In the genomic region with DNA sequence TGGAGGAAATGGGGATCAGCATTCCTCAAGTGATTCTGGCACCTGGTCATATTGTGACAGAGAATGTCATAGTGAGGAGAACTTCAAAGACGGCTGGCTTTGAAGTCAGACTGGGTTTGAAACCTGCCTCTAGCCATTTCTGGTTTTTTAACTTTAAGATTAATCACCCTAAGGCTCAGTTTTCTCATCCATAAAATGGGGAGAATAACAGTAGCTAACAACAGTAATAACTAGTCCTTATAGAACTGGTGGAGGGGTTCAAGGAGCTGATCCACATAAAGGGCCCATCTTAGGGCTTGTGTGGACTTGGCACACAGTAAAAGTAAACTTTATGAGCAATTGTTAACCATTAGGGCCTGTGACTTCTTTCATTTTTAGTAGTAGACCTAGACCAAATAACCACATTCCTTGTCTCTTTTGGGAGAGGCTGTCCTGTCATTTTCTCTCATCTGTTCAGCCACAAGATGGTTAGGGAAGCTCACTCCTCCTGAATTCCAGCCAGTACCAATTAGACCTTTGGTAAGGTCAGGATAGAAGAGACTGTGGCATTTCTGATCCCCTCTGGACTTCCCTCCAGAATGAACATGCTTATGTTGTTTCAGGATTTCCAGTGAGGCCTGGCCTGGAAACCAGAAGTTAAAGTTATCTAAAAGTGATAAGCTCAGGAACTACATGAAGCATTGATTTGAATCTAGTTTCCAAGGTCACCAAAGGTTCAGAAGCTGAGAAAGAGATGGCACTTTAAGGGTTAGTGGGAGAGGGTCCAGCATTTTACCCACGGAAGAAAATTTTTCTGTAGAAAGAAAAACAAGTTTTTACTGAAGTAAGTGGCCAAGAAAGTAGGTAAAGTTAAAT, we compare ENCODE assay signal across 19 cellular contexts.
DNase-seq lines count a peak whose midpoint lies in the region; ATAC-seq and TF ChIP-seq lines count a peak whose summit lies in the region.
"Had no signal": no experiment of that assay in that cellular context is flagged by ENCODE, and none has a peak within 500 bp of the region (broad histone marks: within the 10 kb centered on the region; RNA-seq: fewer than 3 reads in every experiment).

No MANE protein-coding gene starts in this region.

- DNase-seq in SJCRH30 (peak; percentile 46 to 70), fibroblast of peridontal ligament (ENCODE audit: extremely low read depth) (peak; percentile 8), mesothelial cell of epicardium (ENCODE audit: low spot score in 2 of 2, unreplicated experiment in 2 of 2) (no peak), thyroid gland (no peak), sigmoid colon (no peak)
- DNase-seq in activated CD8-positive, alpha-beta memory T cell treated with anti-CD3 and anti-CD28 coated beads, Interleukin-2, amount 50 U/mL, for 4 hours, result no peak
- DNase-seq in activated T-helper 2 cell treated with anti-CD3 and anti-CD28 coated beads, Interferon-gamma antibody, Interleukin-2, Interleukin-4, amounts not matched to agents 10 μg/mL and 5 μg/mL and 100 μg/mL, durations not matched to agents 14 hours and 24 hours and 36 hours (ENCODE audit: low spot score), result no peak
- DNase-seq: activated CD4-positive, alpha-beta T cell treated with anti-CD3 and anti-CD28 coated beads for 4 hours; activated naive CD8-positive, alpha-beta T cell treated with anti-CD3 and anti-CD28 coated beads, Interleukin-2, amount 10 ng/mL, durations not matched to agents 7 days and 5 days; activated T-cell treated with anti-CD3 and anti-CD28 coated beads for 4 hours; DMS79; NCI-H1930; NCI-H69; RPMI8226; stimulated activated CD4-positive, alpha-beta T cell treated with anti-CD3 and anti-CD28 coated beads, Interleukin-1b, Interleukin-23, amount 100 ng/mL, for 48 hours; upper lobe of left lung had no signal

- H3K36me3 ChIP-seq in SJCRH30 (no peaks in the 10 kb centered on the region), thyroid gland (no peaks in the 10 kb centered on the region), sigmoid colon (no peaks in the 10 kb centered on the region)
- H3K36me3 ChIP-seq: BLaER1 treated with 17β-estradiol and CSF1 and Interleukin-3, amounts not matched to agents 10 nM and 100 nM; upper lobe of left lung had no signal

- intact Hi-C loops in thyroid gland (cut with DNase I) (no loop called here), sigmoid colon (cut with DNase I) (no loop called here)
- intact Hi-C loops in activated T-helper 2 cell treated with anti-CD3 and anti-CD28 coated beads, Interferon-gamma antibody, Interleukin-2, Interleukin-4, amounts not matched to agents 10 μg/mL and 5 μg/mL and 100 μg/mL, durations not matched to agents 14 hours and 24 hours and 36 hours (cut with micrococcal nuclease), result no loop called here

- no peaks in the 10 kb centered on the region for H3K27me3 ChIP-seq in SJCRH30
- no peaks in the 10 kb centered on the region for H3K27me3 ChIP-seq in thyroid gland
- no peaks in the 10 kb centered on the region for H3K27me3 ChIP-seq in sigmoid colon
- H3K27me3 ChIP-seq: BLaER1 treated with 17β-estradiol and CSF1 and Interleukin-3, amounts not matched to agents 10 nM and 100 nM; upper lobe of left lung had no signal

- H3K27ac Mint-ChIP-seq in mesothelial cell of epicardium, result peak overlapping the region; percentile 93
- H3K27ac Mint-ChIP-seq in activated T-helper 2 cell treated with anti-CD3 and anti-CD28 coated beads, Interferon-gamma antibody, Interleukin-2, Interleukin-4, amounts not matched to agents 10 μg/mL and 5 μg/mL and 100 μg/mL, durations not matched to agents 14 hours and 24 hours and 36 hours, result no peak overlapping the region
- H3K27ac Mint-ChIP-seq: activated naive CD8-positive, alpha-beta T cell treated with anti-CD3 and anti-CD28 coated beads, Interleukin-2, amount 10 ng/mL, durations not matched to agents 7 days and 5 days; T-helper 1 cell treated with Interleukin-12 subunit alpha and Interleukin-12 subunit beta and Interleukin-4 antibody, amounts not matched to agents 30 μg/mL and 1 μg/mL, for 36 hours had no signal

- WGBS in thyroid gland, 2 donors, result 50 to 55% methylated on average over 2 of the region's 2 CpGs
- WGBS in sigmoid colon, 2 donors, result 67 to 77% methylated on average over 2 of the region's 2 CpGs

- no peaks in the 10 kb centered on the region for H3K9me3 Mint-ChIP-seq in mesothelial cell of epicardium
- no peaks in the 10 kb centered on the region for H3K9me3 Mint-ChIP-seq in activated T-helper 2 cell treated with anti-CD3 and anti-CD28 coated beads, Interferon-gamma antibody, Interleukin-2, Interleukin-4, amounts not matched to agents 10 μg/mL and 5 μg/mL and 100 μg/mL, durations not matched to agents 14 hours and 24 hours and 36 hours
- H3K9me3 Mint-ChIP-seq: activated naive CD8-positive, alpha-beta T cell treated with anti-CD3 and anti-CD28 coated beads, Interleukin-2, amount 10 ng/mL, durations not matched to agents 7 days and 5 days; T-helper 1 cell treated with Interleukin-12 subunit alpha and Interleukin-12 subunit beta and Interleukin-4 antibody, amounts not matched to agents 30 μg/mL and 1 μg/mL, for 36 hours had no signal

- peaks cover 71% of the 10 kb centered on the region for H3K4me1 Mint-ChIP-seq in mesothelial cell of epicardium
- H3K4me1 Mint-ChIP-seq in activated T-helper 2 cell treated with anti-CD3 and anti-CD28 coated beads, Interferon-gamma antibody, Interleukin-2, Interleukin-4, amounts not matched to agents 10 μg/mL and 5 μg/mL and 100 μg/mL, durations not matched to agents 14 hours and 24 hours and 36 hours (ENCODE audit: low read depth), result no peaks in the 10 kb centered on the region
- H3K4me1 Mint-ChIP-seq: activated naive CD8-positive, alpha-beta T cell treated with anti-CD3 and anti-CD28 coated beads, Interleukin-2, amount 10 ng/mL, durations not matched to agents 7 days and 5 days had no signal

- no peak for ATAC-seq in HG03196 (IDR thresholded peaks at IDR 0.05; ENCODE audit: unreplicated experiment)

- no peak overlapping the region for H3K4me3 Mint-ChIP-seq in mesothelial cell of epicardium
- H3K4me3 Mint-ChIP-seq in activated T-helper 2 cell treated with anti-CD3 and anti-CD28 coated beads, Interferon-gamma antibody, Interleukin-2, Interleukin-4, amounts not matched to agents 10 μg/mL and 5 μg/mL and 100 μg/mL, durations not matched to agents 14 hours and 24 hours and 36 hours (ENCODE audit: low read depth), result no peak overlapping the region
- H3K4me3 Mint-ChIP-seq: activated naive CD8-positive, alpha-beta T cell treated with anti-CD3 and anti-CD28 coated beads, Interleukin-2, amount 10 ng/mL, durations not matched to agents 7 days and 5 days; T-helper 1 cell treated with Interleukin-12 subunit alpha and Interleukin-12 subunit beta and Interleukin-4 antibody, amounts not matched to agents 30 μg/mL and 1 μg/mL, for 36 hours had no signal

- H3K9me3 ChIP-seq in SJCRH30 (replicated peaks) (no peaks in the 10 kb centered on the region), thyroid gland (no peaks in the 10 kb centered on the region), sigmoid colon (no peaks in the 10 kb centered on the region)
- H3K9me3 ChIP-seq: BLaER1 treated with 17β-estradiol and CSF1 and Interleukin-3, amounts not matched to agents 10 nM and 100 nM; upper lobe of left lung had no signal

- TF ChIP-seq CTCF in mesothelial cell of epicardium (IDR thresholded peaks at IDR 0.05; ENCODE audit: unreplicated experiment) (no peak), thyroid gland (IDR thresholded peaks at IDR 0.05) (no peak), sigmoid colon (IDR thresholded peaks at IDR 0.05) (no peak)

- TF ChIP-seq POLR2A in thyroid gland (IDR thresholded peaks at IDR 0.05), result no peak
- no peak for TF ChIP-seq POLR2A in sigmoid colon (IDR thresholded peaks at IDR 0.05)

- no peaks in the 10 kb centered on the region for H3K36me3 Mint-ChIP-seq in mesothelial cell of epicardium
- H3K36me3 Mint-ChIP-seq in activated T-helper 2 cell treated with anti-CD3 and anti-CD28 coated beads, Interferon-gamma antibody, Interleukin-2, Interleukin-4, amounts not matched to agents 10 μg/mL and 5 μg/mL and 100 μg/mL, durations not matched to agents 14 hours and 24 hours and 36 hours (ENCODE audit: low read depth), result no peaks in the 10 kb centered on the region
- H3K36me3 Mint-ChIP-seq: activated naive CD8-positive, alpha-beta T cell treated with anti-CD3 and anti-CD28 coated beads, Interleukin-2, amount 10 ng/mL, durations not matched to agents 7 days and 5 days had no signal

- TF ChIP-seq EP300 in sigmoid colon (IDR thresholded peaks at IDR 0.05), result no peak

- H3K4me3 ChIP-seq in SJCRH30, result peak overlapping the region; percentile 27; the same call in 1 of the 2 replicates
- no peak overlapping the region for H3K4me3 ChIP-seq in thyroid gland (replicated peaks in 1 of 3)
- no peak overlapping the region for H3K4me3 ChIP-seq in sigmoid colon
- H3K4me3 ChIP-seq: BLaER1 treated with 17β-estradiol and CSF1 and Interleukin-3, amounts not matched to agents 10 nM and 100 nM; upper lobe of left lung had no signal

- H3K4me1 ChIP-seq in SJCRH30 (peaks cover 38% of the 10 kb centered on the region), thyroid gland (peaks cover 16% of the 10 kb centered on the region in 2 donors), sigmoid colon (peaks cover 0 to 13% (median 10%) of the 10 kb centered on the region in 4 donors)
- H3K4me1 ChIP-seq: BLaER1 treated with 17β-estradiol and CSF1 and Interleukin-3, amounts not matched to agents 10 nM and 100 nM had no signal

- H3K27me3 Mint-ChIP-seq in mesothelial cell of epicardium (ENCODE audit: low read depth), result no peaks in the 10 kb centered on the region
- H3K27me3 Mint-ChIP-seq in activated T-helper 2 cell treated with anti-CD3 and anti-CD28 coated beads, Interferon-gamma antibody, Interleukin-2, Interleukin-4, amounts not matched to agents 10 μg/mL and 5 μg/mL and 100 μg/mL, durations not matched to agents 14 hours and 24 hours and 36 hours (ENCODE audit: low read depth), result no peaks in the 10 kb centered on the region

- H3K27ac ChIP-seq in SJCRH30 (peak overlapping the region; percentile 97), thyroid gland (peak overlapping the region; percentile 53 to 85 (median 69)), sigmoid colon (peak overlapping the region in 2 of 4 donors; percentile 4 to 30)
- H3K27ac ChIP-seq: BLaER1 treated with 17β-estradiol and CSF1 and Interleukin-3, amounts not matched to agents 10 nM and 100 nM had no signal

Comparison
In these comparisons a context has a peak if more than half of its experiments do, and no peak if none do; other contexts are left out.
1. DNase-seq: peak in SJCRH30 (2 of 2) and fibroblast of peridontal ligament (single experiment); none in mesothelial cell of epicardium (0 of 2), thyroid gland (0 of 2), activated CD8-positive, alpha-beta memory T cell treated with anti-CD3 and anti-CD28 coated beads, Interleukin-2, amount 50 U/mL, for 4 hours (single experiment), activated T-helper 2 cell treated with anti-CD3 and anti-CD28 coated beads, Interferon-gamma antibody, Interleukin-2, Interleukin-4, amounts not matched to agents 10 μg/mL and 5 μg/mL and 100 μg/mL, durations not matched to agents 14 hours and 24 hours and 36 hours (single experiment) and sigmoid colon (single experiment).